Comparison of ENCODE assay signal across 7 cellular contexts in genomic region chr16:641326-642188, GRCh38. TPM values are rescaled to one million over a fixed set of nuclear protein-coding genes. Genes with fewer than 3 reads are reported as not detected.
A peak's percentile ranks its signal among the peaks of the same experiment; 100 is the strongest.
DNase-seq lines count a peak whose midpoint lies in the region; ATAC-seq and TF ChIP-seq lines count a peak whose summit lies in the region.

MCRIP2 (plus strand) TSS chr16:641828; CDS start chr16:641992, 164 bp downstream.

- no peaks in the 10 kb centered on the region for H3K9me3 Mint-ChIP-seq in chondrocyte (ENCODE audit: low read depth)

- H3K4me3 ChIP-seq in GM12875 (ENCODE audit: low read depth, low read length) = peak within 1 kb of the TSS; percentile 63

- TF ChIP-seq CTCF in GM12875 (IDR thresholded peaks at IDR 0.05; ENCODE audit: borderline replicate concordance, insufficient read depth, low read depth, low read length) = no peak
- TF ChIP-seq CTCF in chondrocyte (IDR thresholded peaks at IDR 0.05) = no peak

- peaks cover 6% of the 10 kb centered on the region for H3K4me1 Mint-ChIP-seq in chondrocyte (ENCODE audit: low read depth)

- H3K27me3 Mint-ChIP-seq in chondrocyte (ENCODE audit: low read depth) = no peaks in the 10 kb centered on the region

- no peak within 1 kb of the TSS for H3K27ac Mint-ChIP-seq in chondrocyte (ENCODE audit: unreplicated experiment)

- peak within 1 kb of the TSS; percentile 66 for H3K4me3 Mint-ChIP-seq in chondrocyte (ENCODE audit: unreplicated experiment)

- DNase-seq in NCI-H2227 (lab: John Stamatoyannopoulos, UW; ENCODE audit: unreplicated experiment) (peak; percentile 87), chondrocyte (ENCODE audit: low spot score) (no peak), kidney tubule cell (ENCODE audit: low spot score) (peak; percentile 86)
- DNase-seq in activated CD4-positive, CD25-positive, alpha-beta regulatory T cell (lab: John Stamatoyannopoulos, UW) = peak in 3 of 4 experiments; percentile 36 to 54 (median 44)
- peak; percentile 91 for DNase-seq in stimulated activated CD4-positive, alpha-beta T cell treated with anti-CD3 and anti-CD28 coated beads, Interleukin-15, amount 100 ng/mL, for 24 hours

- peak; percentile 60 for ATAC-seq in HG02759 (IDR thresholded peaks at IDR 0.05; ENCODE audit: unreplicated experiment)

- H3K36me3 Mint-ChIP-seq in chondrocyte (ENCODE audit: low read depth) = no peaks in the 10 kb centered on the region

RNA-seq across cellular contexts. Expression of gene MCRIP2, which starts in this region (rescaled TPM):
- 10.4 to 16.9 TPM (median 15.3 TPM) in 3 replicates for total RNA-seq in chondrocyte
